21 cellular contexts compared by ENCODE assay signal in the genomic region with DNA sequence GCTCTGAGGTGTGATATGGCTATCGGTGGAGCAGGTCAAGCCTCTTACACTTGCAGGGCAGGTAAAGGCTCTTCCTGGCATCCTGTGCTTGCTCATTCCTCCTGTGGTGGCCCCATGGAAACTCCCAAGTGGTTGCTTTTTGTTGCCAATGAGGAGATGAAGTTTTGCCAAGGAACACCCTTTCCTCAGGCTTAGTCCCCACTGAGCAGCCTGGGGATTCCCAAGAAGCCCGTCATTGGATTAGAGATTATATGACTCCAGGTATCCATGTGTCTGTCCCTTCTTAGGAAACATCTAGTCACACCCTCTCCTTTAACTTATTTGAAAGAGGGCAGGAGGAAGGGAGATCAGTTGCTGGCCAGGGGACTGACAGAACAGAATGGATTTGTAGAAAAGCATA. TPM values are rescaled to one million over a fixed set of nuclear protein-coding genes. Genes with fewer than 3 reads are reported as not detected.
DNase-seq lines count a peak whose midpoint lies in the region; ATAC-seq and TF ChIP-seq lines count a peak whose summit lies in the region.
"Had no signal": no experiment of that assay in that cellular context is flagged by ENCODE, and none has a peak within 500 bp of the region (broad histone marks: within the 10 kb centered on the region; RNA-seq: fewer than 3 reads in every experiment).

No MANE protein-coding gene starts in this region.

- H3K4me2 ChIP-seq in mammary epithelial cell (ENCODE audit: insufficient read depth, low read depth, low read length), result no peak overlapping the region

- H3K9ac ChIP-seq in mammary epithelial cell (ENCODE audit: insufficient read depth, low read length), result no peak overlapping the region
- H3K9ac ChIP-seq: GM23248 had no signal

- peaks cover 14% of the 10 kb centered on the region for H3K9me3 Mint-ChIP-seq in type B pancreatic cell

- no peaks in the 10 kb centered on the region for H3K36me3 Mint-ChIP-seq in type B pancreatic cell
- H3K36me3 Mint-ChIP-seq: CD4-positive, CD25-positive, alpha-beta regulatory T cell had no signal

- TF ChIP-seq EP300 in esophagus muscularis mucosa (IDR thresholded peaks at IDR 0.05), result no peak

- H3K4me3 ChIP-seq in mammary epithelial cell (replicated peaks in 1 of 3; ENCODE audit: insufficient read depth in 1 of 3, low read depth in 2 of 3, low read length in 3 of 3) (no peak overlapping the region), esophagus muscularis mucosa (no peak overlapping the region)
- H3K4me3 ChIP-seq: GM23248 had no signal

- intact Hi-C loops in mammary epithelial cell (cut with micrococcal nuclease) (no loop called here), esophagus muscularis mucosa (cut with DNase I) (no loop called here)

- no peaks in the 10 kb centered on the region for H3K79me2 ChIP-seq in mammary epithelial cell (ENCODE audit: insufficient read depth, low read length)

- no peak for TF ChIP-seq POLR2A in esophagus muscularis mucosa (IDR thresholded peaks at IDR 0.05; ENCODE audit: low read depth)

- 29% methylated on average over 2 of the region's 2 CpGs for WGBS in mammary epithelial cell (ENCODE audit: low coverage, missing lambda C conversion rate)
- 70% methylated on average over 2 of the region's 2 CpGs for WGBS in esophagus muscularis mucosa

- H3K4me1 ChIP-seq in mammary epithelial cell (ENCODE audit: insufficient read depth, low read length) (no peaks in the 10 kb centered on the region), esophagus muscularis mucosa (no peaks in the 10 kb centered on the region)
- H3K4me1 ChIP-seq: BE2C had no signal

- in situ Hi-C loops in mammary epithelial cell (cut with MboI; ENCODE audit: low sequenced_read_pairs in 2 of 2), result loop anchor here in 1 of 2 donors (5.0 kb wide), 1 partner anchor 44 kb away; a partner anchor contains a TSS

- no peak overlapping the region for H3K4me3 Mint-ChIP-seq in type B pancreatic cell
- H3K4me3 Mint-ChIP-seq: CD4-positive, CD25-positive, alpha-beta regulatory T cell; CD8-positive, alpha-beta memory T cell; HFFc6 had no signal

- no peak for TF ChIP-seq CTCF in mammary epithelial cell (conservative IDR thresholded peaks at IDR 0.05 in 1 of 2, IDR thresholded peaks at IDR 0.05 in 1 of 2; ENCODE audit: extremely low read depth in 1 of 2, insufficient read depth in 1 of 2, low read depth in 1 of 2, low read length in 2 of 2)
- TF ChIP-seq CTCF in esophagus muscularis mucosa (IDR thresholded peaks at IDR 0.05), result no peak
- TF ChIP-seq CTCF in type B pancreatic cell (conservative IDR thresholded peaks at IDR 0.05), result no peak

- CTCF ChIA-PET in mammary epithelial cell (lab: Charles Lee; ENCODE audit: low non-redundant PET), result no interaction called here

- H3K27ac ChIP-seq in mammary epithelial cell (ENCODE audit: insufficient read depth, low read depth, low read length), result no peak overlapping the region
- H3K27ac ChIP-seq in esophagus muscularis mucosa (replicated peaks in 1 of 4), result no peak overlapping the region
- H3K27ac ChIP-seq: GM23248, HL-60 had no signal

- no peaks in the 10 kb centered on the region for H3K36me3 ChIP-seq in mammary epithelial cell (ENCODE audit: insufficient read depth, low read length)
- H3K36me3 ChIP-seq in esophagus muscularis mucosa, result no peaks in the 10 kb centered on the region
- H3K36me3 ChIP-seq: BE2C had no signal

- ATAC-seq in HG03520 (IDR thresholded peaks at IDR 0.05; ENCODE audit: unreplicated experiment) (no peak), HG03175 (IDR thresholded peaks at IDR 0.05; ENCODE audit: unreplicated experiment) (no peak)

- dilution Hi-C loops in mammary epithelial cell (cut with HindIII; ENCODE audit: low sequenced_read_pairs), result no loop called here

- no peak overlapping the region for H3K27ac Mint-ChIP-seq in type B pancreatic cell
- H3K27ac Mint-ChIP-seq: CD4-positive, CD25-positive, alpha-beta regulatory T cell; CD8-positive, alpha-beta memory T cell; HFFc6 had no signal

- BruUV-seq in mammary epithelial cell (replicated peaks; lab: Mats Ljungman, UMichigan), result no TSS peak

- no peaks in the 10 kb centered on the region for H3K27me3 Mint-ChIP-seq in type B pancreatic cell

- DNase-seq in H4 (ENCODE audit: low spot score) (peak; percentile 0), mammary epithelial cell (peak; percentile 74), esophagus muscularis mucosa (ENCODE audit: extremely low spot score) (peak; percentile 53), type B pancreatic cell (ENCODE audit: extremely low spot score, unreplicated experiment) (no peak)
- DNase-seq: BE2C; C1 segment of cervical spinal cord; CD4-positive, CD25-positive, alpha-beta regulatory T cell; CD8-positive, alpha-beta memory T cell; COR-L47; DMS 273 treated with DMSO at 0.1 percent for 48 hours; DMS53; DND-41; EL; GM23248; HCEC 1CT; HFFc6 had no signal

- H2AFZ ChIP-seq in mammary epithelial cell (ENCODE audit: low read depth, low read length), result peak overlapping the region; percentile 28
- H2AFZ ChIP-seq: GM23248 had no signal

- H3K9me3 ChIP-seq in mammary epithelial cell (replicated peaks; ENCODE audit: insufficient read depth, low read length) (no peaks in the 10 kb centered on the region), esophagus muscularis mucosa (peaks cover 0 to 4% (median 2%) of the 10 kb centered on the region in 4 donors)
- H3K9me3 ChIP-seq: BE2C had no signal

- H3K27me3 ChIP-seq in mammary epithelial cell (ENCODE audit: insufficient read depth, low read length), result no peaks in the 10 kb centered on the region
- H3K27me3 ChIP-seq in esophagus muscularis mucosa, result peaks cover 0 to 21% (median 0%) of the 10 kb centered on the region in 4 donors
- H3K27me3 ChIP-seq: BE2C had no signal

- no peaks in the 10 kb centered on the region for H3K4me1 Mint-ChIP-seq in type B pancreatic cell (ENCODE audit: unreplicated experiment)

- no peaks in the 10 kb centered on the region for H4K20me1 ChIP-seq in mammary epithelial cell (ENCODE audit: insufficient read depth, low read length)

RNA-seq across cellular contexts. Expression of a gene that starts 3.8 kb away (rescaled TPM):
- not detected in 2 replicates for total RNA-seq in H4 (2014; rRNA removed; shearing (Covaris generic))
- not detected for total RNA-seq in mammary epithelial cell
- not detected for polyA plus RNA-seq in mammary epithelial cell
- polyA minus RNA-seq in mammary epithelial cell, result not detected
- not detected for total RNA-seq in esophagus muscularis mucosa
- total RNA-seq in type B pancreatic cell (ENCODE audit: low replicate concordance), result not detected in 2 replicates
- total RNA-seq: CD4-positive, CD25-positive, alpha-beta regulatory T cell; CD8-positive, alpha-beta memory T cell; G401; GM23248; HFFc6; HT1080 had no signal
- polyA plus RNA-seq: CD4-positive, CD25-positive, alpha-beta regulatory T cell; CD8-positive, alpha-beta memory T cell; GM23248 had no signal

RNA-seq across cellular contexts. Expression of a gene that starts 13.1 kb away (rescaled TPM):
- not detected in 2 replicates for total RNA-seq in H4 (2014; rRNA removed; shearing (Covaris generic))
- total RNA-seq in mammary epithelial cell (not detected), esophagus muscularis mucosa (not detected), type B pancreatic cell (ENCODE audit: low replicate concordance) (not detected in 2 replicates)
- polyA plus RNA-seq in mammary epithelial cell, result not detected
- not detected for polyA minus RNA-seq in mammary epithelial cell
- total RNA-seq: CD4-positive, CD25-positive, alpha-beta regulatory T cell; CD8-positive, alpha-beta memory T cell; G401; GM23248; HFFc6; HT1080 had no signal
- polyA plus RNA-seq: CD4-positive, CD25-positive, alpha-beta regulatory T cell; CD8-positive, alpha-beta memory T cell; GM23248 had no signal

RNA-seq across cellular contexts. Expression of a gene that starts 26.7 kb away (rescaled TPM):
- total RNA-seq in H4 (2014; rRNA removed; shearing (Covaris generic)), result not detected in 2 replicates
- total RNA-seq in mammary epithelial cell (not detected), esophagus muscularis mucosa (not detected), type B pancreatic cell (ENCODE audit: low replicate concordance) (not detected in 2 replicates)
- polyA plus RNA-seq in mammary epithelial cell, result not detected
- not detected for polyA minus RNA-seq in mammary epithelial cell
- total RNA-seq: CD4-positive, CD25-positive, alpha-beta regulatory T cell; CD8-positive, alpha-beta memory T cell; G401; GM23248; HFFc6; HT1080 had no signal
- polyA plus RNA-seq: CD4-positive, CD25-positive, alpha-beta regulatory T cell; CD8-positive, alpha-beta memory T cell; GM23248 had no signal

RNA-seq across cellular contexts. Expression of a gene that starts 36.5 kb away (rescaled TPM):
- total RNA-seq in H4 (2014; rRNA removed; shearing (Covaris generic)), result not detected in 2 replicates
- total RNA-seq in mammary epithelial cell (not detected), esophagus muscularis mucosa (not detected), type B pancreatic cell (ENCODE audit: low replicate concordance) (not detected in 2 replicates)
- not detected for polyA plus RNA-seq in mammary epithelial cell
- polyA minus RNA-seq in mammary epithelial cell, result not detected
- total RNA-seq: CD4-positive, CD25-positive, alpha-beta regulatory T cell; CD8-positive, alpha-beta memory T cell; G401; GM23248; HFFc6; HT1080 had no signal
- polyA plus RNA-seq: CD4-positive, CD25-positive, alpha-beta regulatory T cell; CD8-positive, alpha-beta memory T cell; GM23248 had no signal

RNA-seq across cellular contexts. Expression of a gene that starts 46.4 kb away (rescaled TPM):
- not detected in 2 replicates for total RNA-seq in H4 (2014; rRNA removed; shearing (Covaris generic))
- total RNA-seq in mammary epithelial cell (not detected), esophagus muscularis mucosa (not detected), type B pancreatic cell (ENCODE audit: low replicate concordance) (not detected in 2 replicates)
- 0.58 TPM for polyA plus RNA-seq in mammary epithelial cell
- polyA minus RNA-seq in mammary epithelial cell, result not detected
- total RNA-seq: CD4-positive, CD25-positive, alpha-beta regulatory T cell; CD8-positive, alpha-beta memory T cell; G401; GM23248; HFFc6; HT1080 had no signal
- polyA plus RNA-seq: CD4-positive, CD25-positive, alpha-beta regulatory T cell; CD8-positive, alpha-beta memory T cell had no signal
